8 cellular contexts compared by ENCODE assay signal in genomic region chr12:113030875-113031525, GRCh38. TPM values are rescaled to one million over a fixed set of nuclear protein-coding genes. Genes with fewer than 3 reads are reported as not detected.
DNase-seq lines count a peak whose midpoint lies in the region; ATAC-seq and TF ChIP-seq lines count a peak whose summit lies in the region.

No MANE protein-coding gene starts in this region.

- WGBS in heart left ventricle, 4 donors: 10 to 12% (median 11%) methylated on average over 9 of the region's 9 CpGs

- ATAC-seq in heart left ventricle: peak in 3 of 4 donors; percentile 55 to 74 (median 61)
- no peak for ATAC-seq in GM19035 (IDR thresholded peaks at IDR 0.05; ENCODE audit: unreplicated experiment)
- no peak for ATAC-seq in GM21619 (IDR thresholded peaks at IDR 0.05; ENCODE audit: unreplicated experiment)

- no peaks in the 10 kb centered on the region for H3K36me3 ChIP-seq in heart left ventricle

- H3K27ac ChIP-seq in heart left ventricle: no peak overlapping the region

- TF ChIP-seq CTCF in GM12872 (IDR thresholded peaks at IDR 0.05; ENCODE audit: insufficient read depth, low read depth, low read length) (peak; percentile 64), WI38 (IDR thresholded peaks at IDR 0.05; ENCODE audit: low read depth, low read length) (peak; percentile 54), heart left ventricle (IDR thresholded peaks at IDR 0.05) (peak; percentile 48 to 75 (median 67))

- H3K4me3 ChIP-seq in WI38 (ENCODE audit: low read depth, low read length): no peak overlapping the region
- no peak overlapping the region for H3K4me3 ChIP-seq in heart left ventricle

- intact Hi-C loops in heart left ventricle (cut with DNase I): loop anchor here in 7 of 10 donors (1.0 to 10.0 kb wide), 6 partner anchors 38 to 414 kb away; no protein-coding TSS in a partner anchor

- no peak for TF ChIP-seq POLR2A in heart left ventricle (IDR thresholded peaks at IDR 0.05)

- peaks cover 0 to 9% (median 0%) of the 10 kb centered on the region in 9 donors for H3K27me3 ChIP-seq in heart left ventricle

- no peaks in the 10 kb centered on the region for H3K9me3 ChIP-seq in heart left ventricle

- H3K4me1 ChIP-seq in heart left ventricle: no peaks in the 10 kb centered on the region

- DNase-seq in A172 (ENCODE audit: low spot score): peak; percentile 70
- DNase-seq in NCI-H2107 treated with DMSO at 0.1 percent for 48 hours (lab: John Stamatoyannopoulos, UW; ENCODE audit: unreplicated experiment): peak; percentile 70
- no peak for DNase-seq in heart left ventricle
- DNase-seq in putamen (ENCODE audit: low spot score): peak; percentile 45

RNA-seq across cellular contexts. Expression of gene DTX1, which starts 25.5 kb away (rescaled TPM):
- total RNA-seq in A172 (2014; rRNA removed; shearing (Covaris generic)): 2.8 and 3.8 TPM in 2 replicates
- total RNA-seq in heart left ventricle: 1 to 10 TPM; 1.2 to 3.2 (median 2.4) TPM
- 1 to 10 TPM in 1 of 2 donors, under 1 TPM in 1; 0.50 to 1.2 TPM for polyA plus RNA-seq in heart left ventricle

RNA-seq across cellular contexts. Expression of gene OAS2, which starts 52.7 kb away (rescaled TPM):
- total RNA-seq in A172 (2014; rRNA removed; shearing (Covaris generic)): 1.7 and 6.5 TPM in 2 replicates
- total RNA-seq in heart left ventricle: 10 to 100 TPM in 4 of 9 donors, 1 to 10 TPM in 5; 6.0 to 46.1 (median 9.8) TPM
- polyA plus RNA-seq in heart left ventricle: 1 to 10 TPM; 3.8 to 4.2 TPM

Comparison
In these comparisons a context has a peak if more than half of its experiments do, and no peak if none do; other contexts are left out.
1. DNase-seq: peak in A172 (single experiment), NCI-H2107 treated with DMSO at 0.1 percent for 48 hours (single experiment) and putamen (single experiment); none in heart left ventricle (0 of 5).
2. ATAC-seq: peak in heart left ventricle (3 of 4); none in GM19035 (single experiment) and GM21619 (single experiment).
3. Peak in every context shown above with its lines, with median percentiles within 50 percentile points of each other: CTCF ChIP-seq.